Comparison of ENCODE assay signal across 1 cellular context in genomic region chr5:102296229-102296817, GRCh38.
A peak's percentile ranks its signal among the peaks of the same experiment; 100 is the strongest.
TF ChIP-seq lines count a peak whose summit lies in the region.

A gene with protein sequence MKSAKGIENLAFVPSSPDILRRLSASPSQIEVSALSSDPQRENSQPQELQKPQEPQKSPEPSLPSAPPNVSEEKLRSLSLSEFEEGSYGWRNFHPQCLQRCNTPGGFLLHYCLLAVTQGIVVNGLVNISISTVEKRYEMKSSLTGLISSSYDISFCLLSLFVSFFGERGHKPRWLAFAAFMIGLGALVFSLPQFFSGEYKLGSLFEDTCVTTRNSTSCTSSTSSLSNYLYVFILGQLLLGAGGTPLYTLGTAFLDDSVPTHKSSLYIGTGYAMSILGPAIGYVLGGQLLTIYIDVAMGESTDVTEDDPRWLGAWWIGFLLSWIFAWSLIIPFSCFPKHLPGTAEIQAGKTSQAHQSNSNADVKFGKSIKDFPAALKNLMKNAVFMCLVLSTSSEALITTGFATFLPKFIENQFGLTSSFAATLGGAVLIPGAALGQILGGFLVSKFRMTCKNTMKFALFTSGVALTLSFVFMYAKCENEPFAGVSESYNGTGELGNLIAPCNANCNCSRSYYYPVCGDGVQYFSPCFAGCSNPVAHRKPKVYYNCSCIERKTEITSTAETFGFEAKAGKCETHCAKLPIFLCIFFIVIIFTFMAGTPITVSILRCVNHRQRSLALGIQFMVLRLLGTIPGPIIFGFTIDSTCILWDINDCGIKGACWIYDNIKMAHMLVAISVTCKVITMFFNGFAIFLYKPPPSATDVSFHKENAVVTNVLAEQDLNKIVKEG (minus strand): TSS chr5:102296284. CDS start chr5:102296262, 22 bp downstream.

TF ChIP-seq in GM23338, 12 proteins besides CTCF, POLR2A, EP300 and RAD21 (continued from another document):
- TF ChIP-seq, protein P1, sequence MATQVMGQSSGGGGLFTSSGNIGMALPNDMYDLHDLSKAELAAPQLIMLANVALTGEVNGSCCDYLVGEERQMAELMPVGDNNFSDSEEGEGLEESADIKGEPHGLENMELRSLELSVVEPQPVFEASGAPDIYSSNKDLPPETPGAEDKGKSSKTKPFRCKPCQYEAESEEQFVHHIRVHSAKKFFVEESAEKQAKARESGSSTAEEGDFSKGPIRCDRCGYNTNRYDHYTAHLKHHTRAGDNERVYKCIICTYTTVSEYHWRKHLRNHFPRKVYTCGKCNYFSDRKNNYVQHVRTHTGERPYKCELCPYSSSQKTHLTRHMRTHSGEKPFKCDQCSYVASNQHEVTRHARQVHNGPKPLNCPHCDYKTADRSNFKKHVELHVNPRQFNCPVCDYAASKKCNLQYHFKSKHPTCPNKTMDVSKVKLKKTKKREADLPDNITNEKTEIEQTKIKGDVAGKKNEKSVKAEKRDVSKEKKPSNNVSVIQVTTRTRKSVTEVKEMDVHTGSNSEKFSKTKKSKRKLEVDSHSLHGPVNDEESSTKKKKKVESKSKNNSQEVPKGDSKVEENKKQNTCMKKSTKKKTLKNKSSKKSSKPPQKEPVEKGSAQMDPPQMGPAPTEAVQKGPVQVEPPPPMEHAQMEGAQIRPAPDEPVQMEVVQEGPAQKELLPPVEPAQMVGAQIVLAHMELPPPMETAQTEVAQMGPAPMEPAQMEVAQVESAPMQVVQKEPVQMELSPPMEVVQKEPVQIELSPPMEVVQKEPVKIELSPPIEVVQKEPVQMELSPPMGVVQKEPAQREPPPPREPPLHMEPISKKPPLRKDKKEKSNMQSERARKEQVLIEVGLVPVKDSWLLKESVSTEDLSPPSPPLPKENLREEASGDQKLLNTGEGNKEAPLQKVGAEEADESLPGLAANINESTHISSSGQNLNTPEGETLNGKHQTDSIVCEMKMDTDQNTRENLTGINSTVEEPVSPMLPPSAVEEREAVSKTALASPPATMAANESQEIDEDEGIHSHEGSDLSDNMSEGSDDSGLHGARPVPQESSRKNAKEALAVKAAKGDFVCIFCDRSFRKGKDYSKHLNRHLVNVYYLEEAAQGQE (IDR thresholded peaks at IDR 0.05; ENCODE audit: unreplicated experiment): no peak
- peak; percentile 47 for TF ChIP-seq CREB1 (CRISPR knock-in tag; IDR thresholded peaks at IDR 0.05; ENCODE audit: low read depth)
